ENCODE assay signal across 1 cellular context in the genomic region with DNA sequence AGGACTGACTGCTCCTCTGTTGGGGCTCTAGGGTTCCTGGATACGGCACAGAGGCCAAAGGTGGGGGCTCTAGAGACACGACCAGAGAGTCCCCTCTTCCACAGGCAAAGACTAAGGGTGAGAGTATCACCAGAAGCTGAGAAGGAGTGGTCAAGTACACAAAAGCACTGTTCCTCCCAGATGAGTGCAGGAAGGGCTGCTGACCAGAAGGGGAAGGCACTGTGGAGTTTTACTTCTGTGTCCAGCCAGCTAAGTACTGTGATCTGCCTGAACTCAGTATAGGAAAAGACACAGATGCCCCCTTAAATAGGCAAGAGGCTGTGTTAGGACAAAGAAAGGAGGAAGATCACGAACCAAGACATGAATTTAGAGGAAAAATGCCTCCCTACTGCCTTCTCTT.
TF ChIP-seq lines count a peak whose summit lies in the region.

No MANE protein-coding gene starts in this region.

TF ChIP-seq in HepG2, 621 proteins besides CTCF, POLR2A, EP300 and RAD21:
- TF ChIP-seq HOXA3 (CRISPR knock-in tag; IDR thresholded peaks at IDR 0.05) (no peak), U2AF1 (optimal IDR thresholded peaks at IDR 0.05; ENCODE audit: low read depth, low read length) (no peak), SAFB2 (CRISPR knock-in tag; IDR thresholded peaks at IDR 0.05; ENCODE audit: borderline replicate concordance, low read depth) (no peak), ZNF737 (CRISPR knock-in tag; IDR thresholded peaks at IDR 0.05; ENCODE audit: borderline replicate concordance) (no peak), ZBTB7A (CRISPR knock-in tag; IDR thresholded peaks at IDR 0.05) (no peak), CBX5 (CRISPR knock-in tag; IDR thresholded peaks at IDR 0.05; ENCODE audit: borderline replicate concordance) (no peak), RFXAP (CRISPR knock-in tag; IDR thresholded peaks at IDR 0.05; ENCODE audit: borderline replicate concordance) (no peak), ZEB1 (IDR thresholded peaks at IDR 0.05; ENCODE audit: insufficient replicate concordance, low read depth) (no peak), ZSCAN12 (CRISPR knock-in tag; IDR thresholded peaks at IDR 0.05) (no peak), ZFP82 (CRISPR knock-in tag; IDR thresholded peaks at IDR 0.05; ENCODE audit: borderline replicate concordance) (no peak), ZKSCAN5 (CRISPR knock-in tag; IDR thresholded peaks at IDR 0.05) (no peak), RBFOX2 (IDR thresholded peaks at IDR 0.05; ENCODE audit: low read depth, low read length) (no peak)
- TF ChIP-seq, protein P1, sequence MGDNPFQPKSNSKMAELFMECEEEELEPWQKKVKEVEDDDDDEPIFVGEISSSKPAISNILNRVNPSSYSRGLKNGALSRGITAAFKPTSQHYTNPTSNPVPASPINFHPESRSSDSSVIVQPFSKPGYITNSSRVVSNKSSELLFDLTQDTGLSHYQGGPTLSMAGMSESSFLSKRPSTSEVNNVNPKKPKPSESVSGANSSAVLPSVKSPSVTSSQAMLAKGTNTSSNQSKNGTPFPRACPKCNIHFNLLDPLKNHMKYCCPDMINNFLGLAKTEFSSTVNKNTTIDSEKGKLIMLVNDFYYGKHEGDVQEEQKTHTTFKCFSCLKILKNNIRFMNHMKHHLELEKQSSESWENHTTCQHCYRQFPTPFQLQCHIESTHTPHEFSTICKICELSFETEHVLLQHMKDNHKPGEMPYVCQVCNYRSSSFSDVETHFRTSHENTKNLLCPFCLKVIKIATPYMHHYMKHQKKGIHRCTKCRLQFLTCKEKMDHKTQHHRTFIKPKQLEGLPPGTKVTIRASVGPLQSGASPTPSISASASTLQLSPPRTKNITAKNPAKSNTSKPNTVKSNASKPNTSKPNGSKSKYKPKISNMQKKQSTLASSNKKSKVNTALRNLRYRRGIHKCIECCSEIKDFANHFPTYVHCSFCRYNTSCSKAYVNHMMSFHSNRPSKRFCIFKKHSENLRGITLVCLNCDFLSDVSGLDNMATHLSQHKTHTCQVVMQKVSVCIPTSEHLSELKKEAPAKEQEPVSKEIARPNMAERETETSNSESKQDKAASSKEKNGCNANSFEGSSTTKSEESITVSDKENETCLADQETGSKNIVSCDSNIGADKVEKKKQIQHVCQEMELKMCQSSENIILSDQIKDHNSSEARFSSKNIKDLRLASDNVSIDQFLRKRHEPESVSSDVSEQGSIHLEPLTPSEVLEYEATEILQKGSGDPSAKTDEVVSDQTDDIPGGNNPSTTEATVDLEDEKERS (CRISPR knock-in tag; IDR thresholded peaks at IDR 0.05) = no peak
- TF ChIP-seq, protein P2, sequence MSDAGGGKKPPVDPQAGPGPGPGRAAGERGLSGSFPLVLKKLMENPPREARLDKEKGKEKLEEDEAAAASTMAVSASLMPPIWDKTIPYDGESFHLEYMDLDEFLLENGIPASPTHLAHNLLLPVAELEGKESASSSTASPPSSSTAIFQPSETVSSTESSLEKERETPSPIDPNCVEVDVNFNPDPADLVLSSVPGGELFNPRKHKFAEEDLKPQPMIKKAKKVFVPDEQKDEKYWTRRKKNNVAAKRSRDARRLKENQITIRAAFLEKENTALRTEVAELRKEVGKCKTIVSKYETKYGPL (CRISPR knock-in tag; IDR thresholded peaks at IDR 0.05) = no peak
- TF ChIP-seq, protein P3, sequence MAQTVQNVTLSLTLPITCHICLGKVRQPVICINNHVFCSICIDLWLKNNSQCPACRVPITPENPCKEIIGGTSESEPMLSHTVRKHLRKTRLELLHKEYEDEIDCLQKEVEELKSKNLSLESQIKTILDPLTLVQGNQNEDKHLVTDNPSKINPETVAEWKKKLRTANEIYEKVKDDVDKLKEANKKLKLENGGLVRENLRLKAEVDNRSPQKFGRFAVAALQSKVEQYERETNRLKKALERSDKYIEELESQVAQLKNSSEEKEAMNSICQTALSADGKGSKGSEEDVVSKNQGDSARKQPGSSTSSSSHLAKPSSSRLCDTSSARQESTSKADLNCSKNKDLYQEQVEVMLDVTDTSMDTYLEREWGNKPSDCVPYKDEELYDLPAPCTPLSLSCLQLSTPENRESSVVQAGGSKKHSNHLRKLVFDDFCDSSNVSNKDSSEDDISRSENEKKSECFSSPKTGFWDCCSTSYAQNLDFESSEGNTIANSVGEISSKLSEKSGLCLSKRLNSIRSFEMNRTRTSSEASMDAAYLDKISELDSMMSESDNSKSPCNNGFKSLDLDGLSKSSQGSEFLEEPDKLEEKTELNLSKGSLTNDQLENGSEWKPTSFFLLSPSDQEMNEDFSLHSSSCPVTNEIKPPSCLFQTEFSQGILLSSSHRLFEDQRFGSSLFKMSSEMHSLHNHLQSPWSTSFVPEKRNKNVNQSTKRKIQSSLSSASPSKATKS (CRISPR knock-in tag; IDR thresholded peaks at IDR 0.05) = no peak
- TF ChIP-seq, protein P4, sequence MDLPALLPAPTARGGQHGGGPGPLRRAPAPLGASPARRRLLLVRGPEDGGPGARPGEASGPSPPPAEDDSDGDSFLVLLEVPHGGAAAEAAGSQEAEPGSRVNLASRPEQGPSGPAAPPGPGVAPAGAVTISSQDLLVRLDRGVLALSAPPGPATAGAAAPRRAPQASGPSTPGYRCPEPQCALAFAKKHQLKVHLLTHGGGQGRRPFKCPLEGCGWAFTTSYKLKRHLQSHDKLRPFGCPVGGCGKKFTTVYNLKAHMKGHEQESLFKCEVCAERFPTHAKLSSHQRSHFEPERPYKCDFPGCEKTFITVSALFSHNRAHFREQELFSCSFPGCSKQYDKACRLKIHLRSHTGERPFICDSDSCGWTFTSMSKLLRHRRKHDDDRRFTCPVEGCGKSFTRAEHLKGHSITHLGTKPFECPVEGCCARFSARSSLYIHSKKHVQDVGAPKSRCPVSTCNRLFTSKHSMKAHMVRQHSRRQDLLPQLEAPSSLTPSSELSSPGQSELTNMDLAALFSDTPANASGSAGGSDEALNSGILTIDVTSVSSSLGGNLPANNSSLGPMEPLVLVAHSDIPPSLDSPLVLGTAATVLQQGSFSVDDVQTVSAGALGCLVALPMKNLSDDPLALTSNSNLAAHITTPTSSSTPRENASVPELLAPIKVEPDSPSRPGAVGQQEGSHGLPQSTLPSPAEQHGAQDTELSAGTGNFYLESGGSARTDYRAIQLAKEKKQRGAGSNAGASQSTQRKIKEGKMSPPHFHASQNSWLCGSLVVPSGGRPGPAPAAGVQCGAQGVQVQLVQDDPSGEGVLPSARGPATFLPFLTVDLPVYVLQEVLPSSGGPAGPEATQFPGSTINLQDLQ (CRISPR knock-in tag; IDR thresholded peaks at IDR 0.05) = no peak
